In genomic region chr7:23369100-23369499, GRCh38 we compare ENCODE assay signal across 20 cellular contexts.
"Had no signal": no experiment of that assay in that cellular context is flagged by ENCODE, and none has a peak within 500 bp of the region (broad histone marks: within the 10 kb centered on the region; RNA-seq: fewer than 3 reads in every experiment).

No MANE protein-coding gene starts in this region.

- H3K4me1 ChIP-seq: left lung, prostate gland, upper lobe of right lung had no signal

- H3K27me3 Mint-ChIP-seq: activated naive CD8-positive, alpha-beta T cell; brain had no signal

- ATAC-seq: activated CD4-positive, CD25-positive, alpha-beta regulatory T cell treated with anti-CD3 and anti-CD28 coated beads, Interleukin-2, amount 50 U/mL, for 24 hours; left lung; right cardiac atrium; upper lobe of right lung had no signal

- H3K9me3 Mint-ChIP-seq: brain; memory B cell; nephron; T-helper 2 cell treated with Interferon-gamma antibody and Interleukin-4, amounts not matched to agents 5 μg/mL and 100 μg/mL, for 36 hours had no signal

- H3K36me3 ChIP-seq: esophagus squamous epithelium, left lung, prostate gland, thoracic aorta, upper lobe of right lung had no signal

- H3K9me3 ChIP-seq: esophagus squamous epithelium, left lung, prostate gland, thoracic aorta, upper lobe of right lung had no signal

- H3K36me3 Mint-ChIP-seq: activated naive CD8-positive, alpha-beta T cell; memory B cell had no signal

- DNase-seq: activated CD4-positive, alpha-beta T cell treated with anti-CD3 and anti-CD28 coated beads, Interleukin-2, amount 50 U/mL, for 1 hour; activated CD8-positive, alpha-beta memory T cell treated with anti-CD3 and anti-CD28 coated beads for 24 hours; activated gamma-delta T cell treated with Interleukin-2 at 50 U/mL for 16 hours; central memory CD4-positive, alpha-beta T cell; cortex of kidney; effector CD4-positive, alpha-beta T cell; esophagus squamous epithelium; hippocampal formation; left lung; occipital lobe; right cardiac atrium; upper lobe of right lung had no signal

- H3K4me3 Mint-ChIP-seq: activated naive CD8-positive, alpha-beta T cell; brain; nephron had no signal

- H3K4me3 ChIP-seq: esophagus squamous epithelium, left lung, prostate gland, thoracic aorta, upper lobe of right lung had no signal

- H3K27ac Mint-ChIP-seq: nephron had no signal

- H3K27me3 ChIP-seq: left lung, upper lobe of right lung had no signal

- H3K27ac ChIP-seq: left lung, prostate gland, thoracic aorta, upper lobe of right lung had no signal
